8 cellular contexts compared by ENCODE assay signal in genomic region chr2:240820607-240821428, GRCh38. TPM values are rescaled to one million over a fixed set of nuclear protein-coding genes. Genes with fewer than 3 reads are reported as not detected.
DNase-seq lines count a peak whose midpoint lies in the region; ATAC-seq and TF ChIP-seq lines count a peak whose summit lies in the region.

No MANE protein-coding gene starts in this region.

- H3K4me1 Mint-ChIP-seq in activated CD8-positive, alpha-beta T cell treated with anti-CD3 and anti-CD28 coated beads for 36 hours (ENCODE audit: low read depth), result peaks cover 12% of the 10 kb centered on the region
- peaks cover 25% of the 10 kb centered on the region for H3K4me1 Mint-ChIP-seq in stimulated activated naive CD8-positive, alpha-beta T cell treated with anti-CD3 and anti-CD28 coated beads, Interleukin-15, amount 100 ng/mL, for 72 hours

- no peaks in the 10 kb centered on the region for H3K36me3 ChIP-seq in cardiac muscle cell

- H3K36me3 Mint-ChIP-seq in activated CD8-positive, alpha-beta T cell treated with anti-CD3 and anti-CD28 coated beads for 36 hours (ENCODE audit: low read depth), result no peaks in the 10 kb centered on the region

- no peaks in the 10 kb centered on the region for H3K9me3 Mint-ChIP-seq in activated CD8-positive, alpha-beta T cell treated with anti-CD3 and anti-CD28 coated beads for 36 hours
- H3K9me3 Mint-ChIP-seq in stimulated activated naive CD8-positive, alpha-beta T cell treated with anti-CD3 and anti-CD28 coated beads, Interleukin-15, amount 100 ng/mL, for 72 hours, result peaks cover 0 to 8% of the 10 kb centered on the region in 2 donors

- H3K27me3 ChIP-seq in cardiac muscle cell, result peaks cover 97% of the 10 kb centered on the region

- H3K27me3 Mint-ChIP-seq in activated CD8-positive, alpha-beta T cell treated with anti-CD3 and anti-CD28 coated beads for 36 hours, result peaks cover 54% of the 10 kb centered on the region
- H3K27me3 Mint-ChIP-seq in stimulated activated naive CD8-positive, alpha-beta T cell treated with anti-CD3 and anti-CD28 coated beads, Interleukin-15, amount 100 ng/mL, for 72 hours, result peaks cover 67% of the 10 kb centered on the region

- H3K4me3 ChIP-seq in cardiac muscle cell (peak overlapping the region; percentile 45), iPS-11a (ENCODE audit: low read depth, low read length) (peak overlapping the region; percentile 43)

- POLR2A ChIA-PET in activated CD8-positive, alpha-beta T cell treated with anti-CD3 and anti-CD28 coated beads for 36 hours (lab: Charles Lee), result interaction anchor here (0.7 kb wide), 1 partner anchor 256 kb away, joined by 4 read pairs; no protein-coding TSS in a partner anchor

- H3K4me3 Mint-ChIP-seq in activated CD8-positive, alpha-beta T cell treated with anti-CD3 and anti-CD28 coated beads for 36 hours, result peak overlapping the region; percentile 67
- H3K4me3 Mint-ChIP-seq in stimulated activated naive CD8-positive, alpha-beta T cell treated with anti-CD3 and anti-CD28 coated beads, Interleukin-15, amount 100 ng/mL, for 72 hours, result peak overlapping the region; percentile 89 to 91

- no peak overlapping the region for H3K27ac ChIP-seq in cardiac muscle cell

- no peak for ATAC-seq in Right ventricle myocardium superior (ENCODE audit: poor library complexity)
- ATAC-seq in activated CD8-positive, alpha-beta T cell treated with anti-CD3 and anti-CD28 coated beads for 36 hours, result peak; percentile 69
- peak; percentile 74 for ATAC-seq in stimulated activated naive CD8-positive, alpha-beta T cell treated with anti-CD3 and anti-CD28 coated beads, Interleukin-15, amount 100 ng/mL, for 72 hours
- no peak for ATAC-seq in HG02970 (IDR thresholded peaks at IDR 0.05; ENCODE audit: low FRiP score, unreplicated experiment)

- H3K27ac Mint-ChIP-seq in activated CD8-positive, alpha-beta T cell treated with anti-CD3 and anti-CD28 coated beads for 36 hours, result no peak overlapping the region
- H3K27ac Mint-ChIP-seq in stimulated activated naive CD8-positive, alpha-beta T cell treated with anti-CD3 and anti-CD28 coated beads, Interleukin-15, amount 100 ng/mL, for 72 hours, result peak overlapping the region; percentile 95 to 99

- no peaks in the 10 kb centered on the region for H3K9me3 ChIP-seq in cardiac muscle cell (ENCODE audit: low read depth)

- TF ChIP-seq CTCF in cardiac muscle cell (IDR thresholded peaks at IDR 0.05; ENCODE audit: low read depth, low read length), result no peak
- no peak for TF ChIP-seq CTCF in activated CD8-positive, alpha-beta T cell treated with anti-CD3 and anti-CD28 coated beads for 36 hours (IDR thresholded peaks at IDR 0.05)

- peak in 1 of 2 donors; percentile 28 for DNase-seq in cardiac muscle cell (ENCODE audit: low read depth in 1 of 2, low spot score in 1 of 2)
- DNase-seq in Right ventricle myocardium superior, result no peak
- DNase-seq in activated CD8-positive, alpha-beta T cell treated with anti-CD3 and anti-CD28 coated beads for 36 hours, result peak; percentile 74
- DNase-seq in stimulated activated naive CD8-positive, alpha-beta T cell treated with anti-CD3 and anti-CD28 coated beads, Interleukin-15, amount 100 ng/mL, for 72 hours, result peak; percentile 65 to 66
- DNase-seq in foreskin melanocyte, result no peak
- DNase-seq in activated gamma-delta T cell (lab: John Stamatoyannopoulos, UW), result no peak

- no peaks in the 10 kb centered on the region for H3K4me1 ChIP-seq in cardiac muscle cell (ENCODE audit: low read depth)

- intact Hi-C loops in Right ventricle myocardium superior (cut with DNase I), result no loop called here
- intact Hi-C loops in activated CD8-positive, alpha-beta T cell treated with anti-CD3 and anti-CD28 coated beads for 36 hours (cut with micrococcal nuclease), result no loop called here

- CTCF ChIA-PET in activated CD8-positive, alpha-beta T cell treated with anti-CD3 and anti-CD28 coated beads for 36 hours (lab: Charles Lee), result interaction anchor here (0.7 to 1.3 kb wide), 3 partner anchors 20 to 30 kb away, joined by 3 to 5 read pairs (median 3); no protein-coding TSS in a partner anchor

RNA-seq across cellular contexts. Expression of gene KIF1A, which starts 0.8 kb away (rescaled TPM):
- total RNA-seq in cardiac muscle cell, result 8.0 and 14.1 TPM in 2 replicates
- 4.3 and 6.3 TPM in 2 replicates for polyA plus RNA-seq in cardiac muscle cell
- 0.65 TPM for total RNA-seq in Right ventricle myocardium superior
- 10 to 100 TPM in 1 of 2 experiments, 1 to 10 TPM in 1; 9.0 to 10.2 TPM for total RNA-seq in activated CD8-positive, alpha-beta T cell treated with anti-CD3 and anti-CD28 coated beads for 36 hours

RNA-seq across cellular contexts. Expression of gene AGXT, which starts 47.8 kb away (rescaled TPM):
- total RNA-seq in cardiac muscle cell (0.06 and 0.67 TPM in 2 replicates), Right ventricle myocardium superior (not detected)
- 0.75 and 0.99 TPM in 2 replicates for polyA plus RNA-seq in cardiac muscle cell
- not detected for total RNA-seq in activated CD8-positive, alpha-beta T cell treated with anti-CD3 and anti-CD28 coated beads for 36 hours

Comparison
In these comparisons a context has a peak if more than half of its experiments do, and no peak if none do; other contexts are left out.
1. DNase-seq: peak in activated CD8-positive, alpha-beta T cell treated with anti-CD3 and anti-CD28 coated beads for 36 hours (single experiment) and stimulated activated naive CD8-positive, alpha-beta T cell treated with anti-CD3 and anti-CD28 coated beads, Interleukin-15, amount 100 ng/mL, for 72 hours (2 of 2); none in Right ventricle myocardium superior (single experiment), foreskin melanocyte (single experiment) and activated gamma-delta T cell (single experiment).
2. ATAC-seq: peak in activated CD8-positive, alpha-beta T cell treated with anti-CD3 and anti-CD28 coated beads for 36 hours (single experiment) and stimulated activated naive CD8-positive, alpha-beta T cell treated with anti-CD3 and anti-CD28 coated beads, Interleukin-15, amount 100 ng/mL, for 72 hours (single experiment); none in Right ventricle myocardium superior (single experiment) and HG02970 (single experiment).